ENCODE assay signal across 21 cellular contexts in the genomic region with DNA sequence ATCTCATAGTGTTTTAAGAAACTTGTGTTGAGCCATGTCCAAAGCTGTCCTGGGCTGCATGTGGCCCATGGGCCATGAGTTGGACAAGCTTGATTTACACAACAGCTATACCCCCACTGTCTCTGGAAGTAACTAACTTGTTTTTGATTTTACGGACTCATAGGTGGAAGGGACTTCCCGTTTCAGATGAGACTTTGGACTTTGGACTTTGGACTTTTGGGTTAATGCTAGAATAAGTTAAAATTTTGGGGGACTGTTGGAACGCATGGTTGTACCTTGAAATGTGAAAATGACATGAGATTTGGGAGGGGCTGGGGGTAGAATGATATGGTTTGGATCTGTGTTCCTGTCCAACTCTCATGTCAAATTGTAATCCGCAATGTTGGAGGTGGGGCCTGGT. TPM values are rescaled to one million over a fixed set of nuclear protein-coding genes. Genes with fewer than 3 reads are reported as not detected.
A peak's percentile ranks its signal among the peaks of the same experiment; 100 is the strongest.
DNase-seq lines count a peak whose midpoint lies in the region; ATAC-seq and TF ChIP-seq lines count a peak whose summit lies in the region.
"Had no signal": no experiment of that assay in that cellular context is flagged by ENCODE, and none has a peak within 500 bp of the region (broad histone marks: within the 10 kb centered on the region; RNA-seq: fewer than 3 reads in every experiment).

No MANE protein-coding gene starts in this region.

- CTCF ChIA-PET in WTC11 (lab: Charles Lee) = no interaction called here

- 0 out of 2 replicates have a peak overlapping the region, but pooled peaks have one; percentile 9 for H3K4me3 ChIP-seq in BLaER1
- H3K4me3 ChIP-seq: A549, GM23338 had no signal

- H3K27ac ChIP-seq in BLaER1 = no peak overlapping the region
- H3K27ac ChIP-seq: A549 had no signal

- H3K4me1 ChIP-seq in BLaER1 = no peaks in the 10 kb centered on the region
- H3K4me1 ChIP-seq: A549, BE2C had no signal

- H3K4me1 Mint-ChIP-seq in endothelial cell (ENCODE audit: unreplicated experiment) (no peaks in the 10 kb centered on the region), WTC11 (no peaks in the 10 kb centered on the region)
- H3K4me1 Mint-ChIP-seq: CD4-positive, alpha-beta memory T cell; GM23338; H9 had no signal

- H3K4me3 Mint-ChIP-seq in endothelial cell (ENCODE audit: unreplicated experiment) = peak overlapping the region; percentile 9
- H3K4me3 Mint-ChIP-seq in WTC11 = no peak overlapping the region
- H3K4me3 Mint-ChIP-seq: CD4-positive, alpha-beta memory T cell; GM23338; H9 had no signal

- H3K27me3 ChIP-seq in BLaER1 = no peaks in the 10 kb centered on the region
- H3K27me3 ChIP-seq: BE2C had no signal

- H3K27ac Mint-ChIP-seq in endothelial cell (ENCODE audit: unreplicated experiment) (no peak overlapping the region), WTC11 (no peak overlapping the region)
- H3K27ac Mint-ChIP-seq: CD4-positive, alpha-beta memory T cell; GM23338; H9 had no signal

- H4K20me1 ChIP-seq in BLaER1 = no peaks in the 10 kb centered on the region

- peaks cover 35% of the 10 kb centered on the region for H3K9me3 Mint-ChIP-seq in endothelial cell (ENCODE audit: unreplicated experiment)
- peaks cover 59% of the 10 kb centered on the region for H3K9me3 Mint-ChIP-seq in WTC11

- H3K36me3 ChIP-seq in BLaER1 = peaks cover 6% of the 10 kb centered on the region; the same call in 1 of the 2 replicates
- H3K36me3 ChIP-seq: BE2C had no signal

- no peak overlapping the region for H3K9ac ChIP-seq in BLaER1

- POLR2A ChIA-PET in WTC11 (lab: Charles Lee) = no interaction called here

- DNase-seq in NOMO-1 treated with DMSO at 0.1 percent for 48 hours (lab: John Stamatoyannopoulos, UW; ENCODE audit: unreplicated experiment) (peak; percentile 38), endothelial cell (ENCODE audit: low spot score) (no peak), NCI-H345 treated with DMSO at 0.1 percent for 48 hours (lab: John Stamatoyannopoulos, UW; ENCODE audit: unreplicated experiment) (no peak), WTC11 (ENCODE audit: low spot score) (no peak)
- DNase-seq: 8988T; ACHN; AML-193; BE2C; C1 segment of cervical spinal cord; Calu3; CD4-positive, alpha-beta memory T cell; COR-L47; DMS53; DMS79 treated with DMSO at 0.1 percent for 48 hours; GF-D8; H9 had no signal

- H3K4me2 ChIP-seq in BLaER1 = no peak overlapping the region
- H3K4me2 ChIP-seq: A549, GM23338 had no signal

- TF ChIP-seq CTCF in endothelial cell (IDR thresholded peaks at IDR 0.05; ENCODE audit: unreplicated experiment) = no peak
- no peak for TF ChIP-seq CTCF in WTC11 (IDR thresholded peaks at IDR 0.05)

- H3K36me3 Mint-ChIP-seq in endothelial cell (ENCODE audit: low read depth, unreplicated experiment) = peaks cover 24% of the 10 kb centered on the region
- peaks cover 41% of the 10 kb centered on the region for H3K36me3 Mint-ChIP-seq in WTC11

- peaks cover 2% of the 10 kb centered on the region for H3K27me3 Mint-ChIP-seq in endothelial cell (ENCODE audit: unreplicated experiment)
- H3K27me3 Mint-ChIP-seq in WTC11 (ENCODE audit: low read depth) = peaks cover 16% of the 10 kb centered on the region

- H3K9me3 ChIP-seq in BLaER1 = peaks cover 59% of the 10 kb centered on the region
- H3K9me3 ChIP-seq: BE2C had no signal

- no peak for ATAC-seq in HG03097 (IDR thresholded peaks at IDR 0.05; ENCODE audit: low FRiP score, unreplicated experiment)
- ATAC-seq in WTC11 = no peak
- ATAC-seq: A549, GM23338, HCT116 had no signal

TF ChIP-seq in WTC11, 78 proteins besides CTCF, POLR2A, EP300 and RAD21:
- TF ChIP-seq IRF2 (CRISPR knock-in tag; IDR thresholded peaks at IDR 0.05; ENCODE audit: borderline replicate concordance, low read depth) (no peak), NFYB (CRISPR knock-in tag; conservative IDR thresholded peaks at IDR 0.05; ENCODE audit: low read depth) (no peak), FOXP1 (CRISPR knock-in tag; IDR thresholded peaks at IDR 0.05; ENCODE audit: borderline replicate concordance) (no peak), NFATC4 (CRISPR knock-in tag; IDR thresholded peaks at IDR 0.05) (no peak), SMAD4 (CRISPR knock-in tag; IDR thresholded peaks at IDR 0.05) (no peak), ZNF396 (CRISPR knock-in tag; IDR thresholded peaks at IDR 0.05; ENCODE audit: borderline replicate concordance) (no peak), NR2C2 (CRISPR knock-in tag; IDR thresholded peaks at IDR 0.05) (no peak), PRRX2 (CRISPR knock-in tag; IDR thresholded peaks at IDR 0.05) (no peak), NFE2L1 (CRISPR knock-in tag; IDR thresholded peaks at IDR 0.05) (no peak), ZNF317 (CRISPR knock-in tag; IDR thresholded peaks at IDR 0.05; ENCODE audit: borderline replicate concordance, low read depth) (no peak), TEAD1 (CRISPR knock-in tag; IDR thresholded peaks at IDR 0.05) (no peak), ZNF416 (CRISPR knock-in tag; IDR thresholded peaks at IDR 0.05) (no peak), FOXJ3 (CRISPR knock-in tag; IDR thresholded peaks at IDR 0.05; ENCODE audit: borderline replicate concordance) (no peak)
- TF ChIP-seq, protein P1, sequence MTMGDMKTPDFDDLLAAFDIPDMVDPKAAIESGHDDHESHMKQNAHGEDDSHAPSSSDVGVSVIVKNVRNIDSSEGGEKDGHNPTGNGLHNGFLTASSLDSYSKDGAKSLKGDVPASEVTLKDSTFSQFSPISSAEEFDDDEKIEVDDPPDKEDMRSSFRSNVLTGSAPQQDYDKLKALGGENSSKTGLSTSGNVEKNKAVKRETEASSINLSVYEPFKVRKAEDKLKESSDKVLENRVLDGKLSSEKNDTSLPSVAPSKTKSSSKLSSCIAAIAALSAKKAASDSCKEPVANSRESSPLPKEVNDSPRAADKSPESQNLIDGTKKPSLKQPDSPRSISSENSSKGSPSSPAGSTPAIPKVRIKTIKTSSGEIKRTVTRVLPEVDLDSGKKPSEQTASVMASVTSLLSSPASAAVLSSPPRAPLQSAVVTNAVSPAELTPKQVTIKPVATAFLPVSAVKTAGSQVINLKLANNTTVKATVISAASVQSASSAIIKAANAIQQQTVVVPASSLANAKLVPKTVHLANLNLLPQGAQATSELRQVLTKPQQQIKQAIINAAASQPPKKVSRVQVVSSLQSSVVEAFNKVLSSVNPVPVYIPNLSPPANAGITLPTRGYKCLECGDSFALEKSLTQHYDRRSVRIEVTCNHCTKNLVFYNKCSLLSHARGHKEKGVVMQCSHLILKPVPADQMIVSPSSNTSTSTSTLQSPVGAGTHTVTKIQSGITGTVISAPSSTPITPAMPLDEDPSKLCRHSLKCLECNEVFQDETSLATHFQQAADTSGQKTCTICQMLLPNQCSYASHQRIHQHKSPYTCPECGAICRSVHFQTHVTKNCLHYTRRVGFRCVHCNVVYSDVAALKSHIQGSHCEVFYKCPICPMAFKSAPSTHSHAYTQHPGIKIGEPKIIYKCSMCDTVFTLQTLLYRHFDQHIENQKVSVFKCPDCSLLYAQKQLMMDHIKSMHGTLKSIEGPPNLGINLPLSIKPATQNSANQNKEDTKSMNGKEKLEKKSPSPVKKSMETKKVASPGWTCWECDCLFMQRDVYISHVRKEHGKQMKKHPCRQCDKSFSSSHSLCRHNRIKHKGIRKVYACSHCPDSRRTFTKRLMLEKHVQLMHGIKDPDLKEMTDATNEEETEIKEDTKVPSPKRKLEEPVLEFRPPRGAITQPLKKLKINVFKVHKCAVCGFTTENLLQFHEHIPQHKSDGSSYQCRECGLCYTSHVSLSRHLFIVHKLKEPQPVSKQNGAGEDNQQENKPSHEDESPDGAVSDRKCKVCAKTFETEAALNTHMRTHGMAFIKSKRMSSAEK (CRISPR knock-in tag; IDR thresholded peaks at IDR 0.05; ENCODE audit: borderline replicate concordance) = no peak
- TF ChIP-seq, protein P2, sequence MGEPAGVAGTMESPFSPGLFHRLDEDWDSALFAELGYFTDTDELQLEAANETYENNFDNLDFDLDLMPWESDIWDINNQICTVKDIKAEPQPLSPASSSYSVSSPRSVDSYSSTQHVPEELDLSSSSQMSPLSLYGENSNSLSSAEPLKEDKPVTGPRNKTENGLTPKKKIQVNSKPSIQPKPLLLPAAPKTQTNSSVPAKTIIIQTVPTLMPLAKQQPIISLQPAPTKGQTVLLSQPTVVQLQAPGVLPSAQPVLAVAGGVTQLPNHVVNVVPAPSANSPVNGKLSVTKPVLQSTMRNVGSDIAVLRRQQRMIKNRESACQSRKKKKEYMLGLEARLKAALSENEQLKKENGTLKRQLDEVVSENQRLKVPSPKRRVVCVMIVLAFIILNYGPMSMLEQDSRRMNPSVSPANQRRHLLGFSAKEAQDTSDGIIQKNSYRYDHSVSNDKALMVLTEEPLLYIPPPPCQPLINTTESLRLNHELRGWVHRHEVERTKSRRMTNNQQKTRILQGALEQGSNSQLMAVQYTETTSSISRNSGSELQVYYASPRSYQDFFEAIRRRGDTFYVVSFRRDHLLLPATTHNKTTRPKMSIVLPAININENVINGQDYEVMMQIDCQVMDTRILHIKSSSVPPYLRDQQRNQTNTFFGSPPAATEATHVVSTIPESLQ (CRISPR knock-in tag; IDR thresholded peaks at IDR 0.05) = no peak
- TF ChIP-seq, protein P3, sequence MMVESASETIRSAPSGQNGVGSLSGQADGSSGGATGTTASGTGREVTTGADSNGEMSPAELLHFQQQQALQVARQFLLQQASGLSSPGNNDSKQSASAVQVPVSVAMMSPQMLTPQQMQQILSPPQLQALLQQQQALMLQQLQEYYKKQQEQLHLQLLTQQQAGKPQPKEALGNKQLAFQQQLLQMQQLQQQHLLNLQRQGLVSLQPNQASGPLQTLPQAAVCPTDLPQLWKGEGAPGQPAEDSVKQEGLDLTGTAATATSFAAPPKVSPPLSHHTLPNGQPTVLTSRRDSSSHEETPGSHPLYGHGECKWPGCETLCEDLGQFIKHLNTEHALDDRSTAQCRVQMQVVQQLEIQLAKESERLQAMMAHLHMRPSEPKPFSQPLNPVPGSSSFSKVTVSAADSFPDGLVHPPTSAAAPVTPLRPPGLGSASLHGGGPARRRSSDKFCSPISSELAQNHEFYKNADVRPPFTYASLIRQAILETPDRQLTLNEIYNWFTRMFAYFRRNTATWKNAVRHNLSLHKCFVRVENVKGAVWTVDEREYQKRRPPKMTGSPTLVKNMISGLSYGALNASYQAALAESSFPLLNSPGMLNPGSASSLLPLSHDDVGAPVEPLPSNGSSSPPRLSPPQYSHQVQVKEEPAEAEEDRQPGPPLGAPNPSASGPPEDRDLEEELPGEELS (CRISPR knock-in tag; IDR thresholded peaks at IDR 0.05) = no peak
- TF ChIP-seq, protein P4, sequence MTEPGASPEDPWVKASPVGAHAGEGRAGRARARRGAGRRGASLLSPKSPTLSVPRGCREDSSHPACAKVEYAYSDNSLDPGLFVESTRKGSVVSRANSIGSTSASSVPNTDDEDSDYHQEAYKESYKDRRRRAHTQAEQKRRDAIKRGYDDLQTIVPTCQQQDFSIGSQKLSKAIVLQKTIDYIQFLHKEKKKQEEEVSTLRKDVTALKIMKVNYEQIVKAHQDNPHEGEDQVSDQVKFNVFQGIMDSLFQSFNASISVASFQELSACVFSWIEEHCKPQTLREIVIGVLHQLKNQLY (CRISPR knock-in tag; IDR thresholded peaks at IDR 0.05) = no peak

RNA-seq across cellular contexts. Expression of a gene that starts 52.6 kb away (rescaled TPM):
- total RNA-seq in endothelial cell (ENCODE audit: unreplicated experiment) (6.6 TPM), WTC11 (2021) (2.2 to 2.6 TPM (median 2.6 TPM) in 3 replicates)
